In the genomic region with DNA sequence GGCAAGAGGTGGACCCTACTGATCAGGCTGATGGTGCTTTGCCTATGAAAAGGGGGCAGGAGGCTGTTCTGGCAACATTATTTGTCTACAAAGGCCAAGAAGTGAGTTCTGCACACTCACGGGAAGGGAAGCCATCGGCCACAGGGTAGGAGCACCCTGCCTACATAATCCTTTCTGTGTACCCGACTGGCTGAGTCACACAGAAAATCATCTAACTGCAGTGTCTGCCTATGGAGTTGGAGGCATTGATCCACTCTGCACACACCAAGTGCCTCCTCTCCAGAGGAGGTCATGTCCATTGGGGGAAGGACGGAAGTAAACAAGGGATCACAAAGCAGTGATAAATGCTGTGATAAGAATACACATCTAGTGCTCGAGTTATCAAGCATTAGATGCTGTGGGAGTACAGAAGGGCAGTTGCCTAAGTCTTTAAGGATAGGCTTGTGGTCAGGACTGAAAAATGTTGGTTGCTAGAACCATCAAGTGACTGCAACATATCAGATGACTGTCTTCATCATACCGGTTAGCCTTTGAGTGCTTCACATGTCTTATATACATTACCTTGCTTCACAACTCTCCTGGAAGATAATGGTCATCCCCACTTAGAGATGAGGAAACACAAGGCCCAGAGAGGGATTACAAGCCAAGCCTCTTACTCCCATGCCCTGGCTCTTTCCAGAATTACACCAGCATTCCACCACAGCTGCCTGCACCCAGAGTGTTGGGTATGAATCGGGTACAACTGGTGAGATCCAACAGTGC, we compare ENCODE assay signal across 8 cellular contexts. TPM values are rescaled to one million over a fixed set of nuclear protein-coding genes. Genes with fewer than 3 reads are reported as not detected.
DNase-seq lines count a peak whose midpoint lies in the region; ATAC-seq and TF ChIP-seq lines count a peak whose summit lies in the region.

No MANE protein-coding gene starts in this region.

- no peaks in the 10 kb centered on the region for H3K36me3 Mint-ChIP-seq in CD4-positive, alpha-beta T cell (ENCODE audit: low read depth)
- H3K36me3 Mint-ChIP-seq in natural killer cell: no peaks in the 10 kb centered on the region

- H3K4me1 ChIP-seq in Karpas-422 (ENCODE audit: low read length): peaks cover 28% of the 10 kb centered on the region
- peaks cover 4% of the 10 kb centered on the region for H3K4me1 ChIP-seq in colonic mucosa
- H3K4me1 ChIP-seq in SJCRH30: peaks cover 13% of the 10 kb centered on the region

- no peaks in the 10 kb centered on the region; the same call in 1 of the 2 replicates for H4K20me1 ChIP-seq in Karpas-422 (ENCODE audit: insufficient read depth, low read depth, low read length)

- peak overlapping the region; percentile 81 for H3K4me2 ChIP-seq in Karpas-422 (ENCODE audit: low read depth, low read length, poor library complexity, severe bottlenecking)

- no peak for TF ChIP-seq CTCF in CD4-positive, alpha-beta T cell (IDR thresholded peaks at IDR 0.05)
- TF ChIP-seq CTCF in colonic mucosa (IDR thresholded peaks at IDR 0.05) (no peak), natural killer cell (IDR thresholded peaks at IDR 0.05) (no peak)

- H3K27me3 ChIP-seq in CD4-positive, alpha-beta T cell (ENCODE audit: control insufficient read depth, insufficient read depth, low read length): peaks cover 78% of the 10 kb centered on the region
- no peaks in the 10 kb centered on the region for H3K27me3 ChIP-seq in Karpas-422 (ENCODE audit: low read length)
- H3K27me3 ChIP-seq in colonic mucosa: no peaks in the 10 kb centered on the region
- no peaks in the 10 kb centered on the region for H3K27me3 ChIP-seq in SJCRH30

- no peaks in the 10 kb centered on the region for H3K9me2 ChIP-seq in Karpas-422 (replicated peaks; ENCODE audit: insufficient read depth, low read length)

- no peak for ATAC-seq in CD4-positive, alpha-beta T cell (ENCODE audit: poor library complexity)
- ATAC-seq in natural killer cell: no peak
- ATAC-seq in GM19035 (IDR thresholded peaks at IDR 0.05; ENCODE audit: unreplicated experiment): no peak

- no peak for DNase-seq in CD4-positive, alpha-beta T cell
- DNase-seq in Karpas-422: no peak
- no peak for DNase-seq in colonic mucosa
- no peak for DNase-seq in natural killer cell
- no peak for DNase-seq in RKO (ENCODE audit: low spot score)
- no peak for DNase-seq in foreskin melanocyte
- DNase-seq in SJCRH30: no peak

- peaks cover 21% of the 10 kb centered on the region for H3K4me1 Mint-ChIP-seq in CD4-positive, alpha-beta T cell (ENCODE audit: low read depth)
- H3K4me1 Mint-ChIP-seq in natural killer cell: peaks cover 9 to 13% of the 10 kb centered on the region in 2 donors

- no peaks in the 10 kb centered on the region for H3K36me3 ChIP-seq in Karpas-422 (ENCODE audit: insufficient read depth, low read length)
- H3K36me3 ChIP-seq in colonic mucosa: no peaks in the 10 kb centered on the region
- no peaks in the 10 kb centered on the region for H3K36me3 ChIP-seq in SJCRH30

- H3K27me3 Mint-ChIP-seq in CD4-positive, alpha-beta T cell: peaks cover 83% of the 10 kb centered on the region
- peaks cover 12 to 18% of the 10 kb centered on the region in 2 donors for H3K27me3 Mint-ChIP-seq in natural killer cell (ENCODE audit: low read depth in 2 of 2)

- intact Hi-C loops in CD4-positive, alpha-beta T cell (cut with DNase I, micrococcal nuclease): loop anchor here in 1 of 2 experiments (2.0 to 5.0 kb wide), 3 partner anchors 27 to 178 kb away; no protein-coding TSS in a partner anchor
- intact Hi-C loops in colonic mucosa (cut with DNase I): loop anchor here (5.0 to 10.0 kb wide), 3 partner anchors 52 to 181 kb away; no protein-coding TSS in a partner anchor
- intact Hi-C loops in natural killer cell (cut with micrococcal nuclease): loop anchor here (2.0 to 10.0 kb wide), 3 partner anchors 29 to 171 kb away; partner anchors contain the start of genes LRSAM1, RPL12 and ZNF79

- CTCF ChIA-PET in CD4-positive, alpha-beta T cell (lab: Charles Lee): interaction anchor here (0.8 to 1.7 kb wide), 2 partner anchors 8 to 42 kb away, joined by 4 to 13 read pairs; no protein-coding TSS in a partner anchor

- no peaks in the 10 kb centered on the region for H3K9me3 ChIP-seq in CD4-positive, alpha-beta T cell (ENCODE audit: control insufficient read depth, low read length)
- H3K9me3 ChIP-seq in Karpas-422 (ENCODE audit: low read length): no peaks in the 10 kb centered on the region
- H3K9me3 ChIP-seq in colonic mucosa: no peaks in the 10 kb centered on the region
- no peaks in the 10 kb centered on the region for H3K9me3 ChIP-seq in SJCRH30 (replicated peaks)

- H3K27ac ChIP-seq in CD4-positive, alpha-beta T cell (ENCODE audit: low read depth, low read length): no peak overlapping the region
- H3K27ac ChIP-seq in Karpas-422 (ENCODE audit: low read length): no peak overlapping the region
- H3K27ac ChIP-seq in colonic mucosa: no peak overlapping the region
- no peak overlapping the region for H3K27ac ChIP-seq in SJCRH30

- peaks cover 19% of the 10 kb centered on the region for H3K79me2 ChIP-seq in Karpas-422 (ENCODE audit: low read length)

- H3K27ac Mint-ChIP-seq in CD4-positive, alpha-beta T cell: no peak overlapping the region
- no peak overlapping the region for H3K27ac Mint-ChIP-seq in natural killer cell

- POLR2A ChIA-PET in CD4-positive, alpha-beta T cell (lab: Charles Lee): interaction anchor here (1.7 kb wide), 2 partner anchors 8 to 55 kb away, joined by 13 to 25 read pairs; partner anchors contain the start of genes LRSAM1 and RPL12

- peak overlapping the region; percentile 34 for H3K4me3 Mint-ChIP-seq in CD4-positive, alpha-beta T cell
- peak overlapping the region; percentile 77 for H3K4me3 Mint-ChIP-seq in natural killer cell

- H3K9ac ChIP-seq in Karpas-422 (ENCODE audit: low read length): peak overlapping the region; percentile 62
- peak overlapping the region; percentile 56 to 70 for H3K9ac ChIP-seq in colonic mucosa (ENCODE audit: low read depth in 2 of 2, low read length in 2 of 2)

- no peaks in the 10 kb centered on the region for H3K9me3 Mint-ChIP-seq in CD4-positive, alpha-beta T cell
- no peaks in the 10 kb centered on the region for H3K9me3 Mint-ChIP-seq in natural killer cell

- peak overlapping the region; percentile 91; the same call in 1 of the 2 replicates for H2AFZ ChIP-seq in Karpas-422 (ENCODE audit: low read length)

- H3K4me3 ChIP-seq in Karpas-422 (ENCODE audit: low read length): peak overlapping the region; percentile 63
- H3K4me3 ChIP-seq in colonic mucosa: peak overlapping the region; percentile 58
- H3K4me3 ChIP-seq in SJCRH30: no peak overlapping the region

RNA-seq across cellular contexts. Expression of gene SLC2A8, which starts 1.3 kb away (rescaled TPM):
- 1 to 10 TPM; 1.6 to 1.8 TPM for total RNA-seq in CD4-positive, alpha-beta T cell
- total RNA-seq in Karpas-422 (2014; rRNA removed; shearing (Covaris generic); ENCODE audit: low replicate concordance): 11.3 and 29.4 TPM in 2 replicates
- total RNA-seq in colonic mucosa: 10 to 100 TPM; 20.4 to 33.6 TPM
- total RNA-seq in natural killer cell: 10 to 100 TPM; 21.1 to 30.6 (median 30.0) TPM
- 13.1 and 16.7 TPM in 2 replicates for total RNA-seq in SJCRH30 (2014; rRNA removed; shearing (Covaris generic))

RNA-seq across cellular contexts. Expression of gene ZNF79, which starts 28.5 kb away (rescaled TPM):
- total RNA-seq in CD4-positive, alpha-beta T cell: 1 to 10 TPM; 4.3 to 4.9 TPM
- 8.1 and 10.5 TPM in 2 replicates for total RNA-seq in Karpas-422 (2014; rRNA removed; shearing (Covaris generic); ENCODE audit: low replicate concordance)
- total RNA-seq in colonic mucosa (1 to 10 TPM; 5.8 to 6.4 TPM), natural killer cell (10 to 100 TPM; 13.8 to 16.1 (median 14.2) TPM)
- total RNA-seq in SJCRH30 (2014; rRNA removed; shearing (Covaris generic)): 11.7 and 12.1 TPM in 2 replicates

RNA-seq across cellular contexts. Expression of gene RPL12, which starts 55.5 kb away (rescaled TPM):
- 1,000 to 10,000 TPM; 1,884 to 1,993 TPM for total RNA-seq in CD4-positive, alpha-beta T cell
- total RNA-seq in Karpas-422 (2014; rRNA removed; shearing (Covaris generic); ENCODE audit: low replicate concordance): 2,789 and 3,026 TPM in 2 replicates
- total RNA-seq in colonic mucosa: 100 to 1,000 TPM; 916 to 973 TPM
- total RNA-seq in natural killer cell: 100 to 1,000 TPM; 561 to 770 (median 724) TPM
- 4,429 and 4,439 TPM in 2 replicates for total RNA-seq in SJCRH30 (2014; rRNA removed; shearing (Covaris generic))

RNA-seq across cellular contexts. Expression of gene LRSAM1, which starts 55.6 kb away (rescaled TPM):
- 10 to 100 TPM; 11.4 to 16.0 TPM for total RNA-seq in CD4-positive, alpha-beta T cell
- total RNA-seq in Karpas-422 (2014; rRNA removed; shearing (Covaris generic); ENCODE audit: low replicate concordance): 14.4 and 15.5 TPM in 2 replicates
- total RNA-seq in colonic mucosa (10 to 100 TPM; 14.7 to 15.6 TPM), natural killer cell (10 to 100 TPM; 17.4 to 24.6 (median 20.7) TPM)
- 5.8 and 7.3 TPM in 2 replicates for total RNA-seq in SJCRH30 (2014; rRNA removed; shearing (Covaris generic))
